28 cellular contexts compared by ENCODE assay signal in genomic region chr15:63321462-63321861, GRCh38.
"Had no signal": no experiment of that assay in that cellular context is flagged by ENCODE, and none has a peak within 500 bp of the region (broad histone marks: within the 10 kb centered on the region; RNA-seq: fewer than 3 reads in every experiment).

No MANE protein-coding gene starts in this region.

- H3K36me3 Mint-ChIP-seq: activated naive CD4-positive, alpha-beta T cell treated with anti-CD3 and anti-CD28 coated beads, Interleukin-2, amount 10 ng/mL, durations not matched to agents 7 days and 5 days; activated naive CD4-positive, alpha-beta T cell treated with anti-CD3 and anti-CD28 coated beads, Interleukin-2, amount 50 U/mL, for 72 hours; activated naive CD8-positive, alpha-beta T cell treated with anti-CD3 and anti-CD28 coated beads, Interleukin-2, amount 10 ng/mL, durations not matched to agents 7 days and 5 days; WTC11 had no signal

- H3K9me3 Mint-ChIP-seq: activated CD4-positive, alpha-beta memory T cell treated with anti-CD3 and anti-CD28 coated beads, Interleukin-2, amount 10 ng/mL, durations not matched to agents 7 days and 5 days; activated CD4-positive, alpha-beta T cell treated with anti-CD3 and anti-CD28 coated beads, Interleukin-2, amount 10 ng/mL, durations not matched to agents 7 days and 5 days; activated naive CD4-positive, alpha-beta T cell treated with anti-CD3 and anti-CD28 coated beads, Interleukin-2, amount 10 ng/mL, durations not matched to agents 7 days and 5 days; activated naive CD4-positive, alpha-beta T cell treated with anti-CD3 and anti-CD28 coated beads, Interleukin-2, amount 50 U/mL, for 72 hours; activated naive CD8-positive, alpha-beta T cell treated with anti-CD3 and anti-CD28 coated beads, Interleukin-2, amount 10 ng/mL, durations not matched to agents 7 days and 5 days; activated T-cell treated with anti-CD3 and anti-CD28 coated beads, Interleukin-2, amount 50 U/mL, for 24 hours; activated T-cell treated with anti-CD3 and anti-CD28 coated beads, Interleukin-2, amount 50 U/mL, for 72 hours; central memory CD8-positive, alpha-beta T cell; dendritic cell treated with granulocyte-macrophage colony-stimulating factor and Interleukin-4, amounts not matched to agents 40 ng/mL and 50 ng/mL, for 4 days; effector memory CD8-positive, alpha-beta T cell; WTC11 had no signal

- H3K4me1 ChIP-seq: ascending aorta, esophagus squamous epithelium had no signal

- H3K27me3 Mint-ChIP-seq: activated CD4-positive, alpha-beta memory T cell treated with anti-CD3 and anti-CD28 coated beads, Interleukin-2, amount 10 ng/mL, durations not matched to agents 7 days and 5 days; activated CD4-positive, alpha-beta T cell treated with anti-CD3 and anti-CD28 coated beads, Interleukin-2, amount 10 ng/mL, durations not matched to agents 7 days and 5 days; activated T-cell treated with anti-CD3 and anti-CD28 coated beads, Interleukin-2, amount 50 U/mL, for 24 hours; central memory CD8-positive, alpha-beta T cell had no signal

- H3K4me3 ChIP-seq: ascending aorta, coronary artery, dorsolateral prefrontal cortex, esophagus squamous epithelium, gastroesophageal sphincter had no signal

- DNase-seq: activated CD4-positive, alpha-beta memory T cell treated with anti-CD3 and anti-CD28 coated beads, Interleukin-2, amount 10 ng/mL, durations not matched to agents 7 days and 5 days; activated CD4-positive, alpha-beta T cell treated with anti-CD3 and anti-CD28 coated beads for 1 hour; activated CD4-positive, alpha-beta T cell treated with anti-CD3 and anti-CD28 coated beads for 4 hours; activated CD4-positive, alpha-beta T cell treated with anti-CD3 and anti-CD28 coated beads, Interleukin-2, amount 10 ng/mL, durations not matched to agents 7 days and 5 days; activated CD4-positive, alpha-beta T cell treated with anti-CD3 and anti-CD28 coated beads, Interleukin-2, amount 50 U/mL, for 4 hours; activated CD8-positive, alpha-beta memory T cell treated with anti-CD3 and anti-CD28 coated beads, Interleukin-2, amount 50 U/mL, for 48 hours; activated gamma-delta T cell; activated naive CD4-positive, alpha-beta T cell; activated naive CD4-positive, alpha-beta T cell treated with anti-CD3 and anti-CD28 coated beads, Interleukin-2, amount 10 ng/mL, durations not matched to agents 7 days and 5 days; activated naive CD8-positive, alpha-beta T cell treated with anti-CD3 and anti-CD28 coated beads, Interleukin-2, amount 10 ng/mL, durations not matched to agents 7 days and 5 days; activated T-cell treated with anti-CD3 and anti-CD28 coated beads for 4 hours; activated T-cell treated with anti-CD3 and anti-CD28 coated beads, Interleukin-2, amount 50 U/mL, for 24 hours; activated T-cell treated with anti-CD3 and anti-CD28 coated beads, Interleukin-2, amount 50 U/mL, for 72 hours; brain microvascular endothelial cell; dorsolateral prefrontal cortex; effector memory CD8-positive, alpha-beta T cell; erythroblast; esophagus squamous epithelium; foreskin melanocyte; T-helper 2 cell had no signal

- H3K36me3 ChIP-seq: ascending aorta, brain microvascular endothelial cell, gastroesophageal sphincter had no signal

- H3K4me1 Mint-ChIP-seq: activated CD4-positive, alpha-beta memory T cell treated with anti-CD3 and anti-CD28 coated beads, Interleukin-2, amount 10 ng/mL, durations not matched to agents 7 days and 5 days; activated CD4-positive, alpha-beta T cell treated with anti-CD3 and anti-CD28 coated beads, Interleukin-2, amount 10 ng/mL, durations not matched to agents 7 days and 5 days; activated naive CD4-positive, alpha-beta T cell treated with anti-CD3 and anti-CD28 coated beads, Interleukin-2, amount 10 ng/mL, durations not matched to agents 7 days and 5 days; activated naive CD8-positive, alpha-beta T cell treated with anti-CD3 and anti-CD28 coated beads, Interleukin-2, amount 10 ng/mL, durations not matched to agents 7 days and 5 days; central memory CD8-positive, alpha-beta T cell had no signal

- ATAC-seq: activated naive CD4-positive, alpha-beta T cell treated with anti-CD3 and anti-CD28 coated beads, Interleukin-2, amount 50 U/mL, for 72 hours; activated T-cell treated with anti-CD3 and anti-CD28 coated beads, Interleukin-2, amount 50 U/mL, for 72 hours; effector memory CD8-positive, alpha-beta T cell; gastroesophageal sphincter; WTC11 had no signal

- H3K27ac ChIP-seq: ascending aorta, brain microvascular endothelial cell, coronary artery, dorsolateral prefrontal cortex, esophagus squamous epithelium, gastroesophageal sphincter had no signal

- H3K9me3 ChIP-seq: ascending aorta, esophagus squamous epithelium, gastroesophageal sphincter had no signal

- FAIRE-seq: bronchial epithelial cell had no signal

- H3K27ac Mint-ChIP-seq: activated CD4-positive, alpha-beta memory T cell treated with anti-CD3 and anti-CD28 coated beads, Interleukin-2, amount 10 ng/mL, durations not matched to agents 7 days and 5 days; activated CD4-positive, alpha-beta T cell treated with anti-CD3 and anti-CD28 coated beads, Interleukin-2, amount 10 ng/mL, durations not matched to agents 7 days and 5 days; activated naive CD4-positive, alpha-beta T cell treated with anti-CD3 and anti-CD28 coated beads, Interleukin-2, amount 10 ng/mL, durations not matched to agents 7 days and 5 days; activated naive CD4-positive, alpha-beta T cell treated with anti-CD3 and anti-CD28 coated beads, Interleukin-2, amount 50 U/mL, for 72 hours; activated naive CD8-positive, alpha-beta T cell treated with anti-CD3 and anti-CD28 coated beads, Interleukin-2, amount 10 ng/mL, durations not matched to agents 7 days and 5 days; activated T-cell treated with anti-CD3 and anti-CD28 coated beads, Interleukin-2, amount 50 U/mL, for 24 hours; activated T-cell treated with anti-CD3 and anti-CD28 coated beads, Interleukin-2, amount 50 U/mL, for 72 hours; dendritic cell treated with granulocyte-macrophage colony-stimulating factor and Interleukin-4, amounts not matched to agents 40 ng/mL and 50 ng/mL, for 4 days; effector memory CD8-positive, alpha-beta T cell; WTC11 had no signal

- H3K4me3 Mint-ChIP-seq: activated CD4-positive, alpha-beta memory T cell treated with anti-CD3 and anti-CD28 coated beads, Interleukin-2, amount 10 ng/mL, durations not matched to agents 7 days and 5 days; activated CD4-positive, alpha-beta T cell treated with anti-CD3 and anti-CD28 coated beads, Interleukin-2, amount 10 ng/mL, durations not matched to agents 7 days and 5 days; activated naive CD4-positive, alpha-beta T cell treated with anti-CD3 and anti-CD28 coated beads, Interleukin-2, amount 10 ng/mL, durations not matched to agents 7 days and 5 days; activated naive CD8-positive, alpha-beta T cell treated with anti-CD3 and anti-CD28 coated beads, Interleukin-2, amount 10 ng/mL, durations not matched to agents 7 days and 5 days; activated T-cell treated with anti-CD3 and anti-CD28 coated beads, Interleukin-2, amount 50 U/mL, for 24 hours; activated T-cell treated with anti-CD3 and anti-CD28 coated beads, Interleukin-2, amount 50 U/mL, for 72 hours; central memory CD8-positive, alpha-beta T cell; dendritic cell treated with granulocyte-macrophage colony-stimulating factor and Interleukin-4, amounts not matched to agents 40 ng/mL and 50 ng/mL, for 4 days; effector memory CD8-positive, alpha-beta T cell; WTC11 had no signal

- H3K27me3 ChIP-seq: ascending aorta, brain microvascular endothelial cell, dorsolateral prefrontal cortex, esophagus squamous epithelium, gastroesophageal sphincter had no signal
